Comparison of ENCODE assay signal across 17 cellular contexts in the genomic region with DNA sequence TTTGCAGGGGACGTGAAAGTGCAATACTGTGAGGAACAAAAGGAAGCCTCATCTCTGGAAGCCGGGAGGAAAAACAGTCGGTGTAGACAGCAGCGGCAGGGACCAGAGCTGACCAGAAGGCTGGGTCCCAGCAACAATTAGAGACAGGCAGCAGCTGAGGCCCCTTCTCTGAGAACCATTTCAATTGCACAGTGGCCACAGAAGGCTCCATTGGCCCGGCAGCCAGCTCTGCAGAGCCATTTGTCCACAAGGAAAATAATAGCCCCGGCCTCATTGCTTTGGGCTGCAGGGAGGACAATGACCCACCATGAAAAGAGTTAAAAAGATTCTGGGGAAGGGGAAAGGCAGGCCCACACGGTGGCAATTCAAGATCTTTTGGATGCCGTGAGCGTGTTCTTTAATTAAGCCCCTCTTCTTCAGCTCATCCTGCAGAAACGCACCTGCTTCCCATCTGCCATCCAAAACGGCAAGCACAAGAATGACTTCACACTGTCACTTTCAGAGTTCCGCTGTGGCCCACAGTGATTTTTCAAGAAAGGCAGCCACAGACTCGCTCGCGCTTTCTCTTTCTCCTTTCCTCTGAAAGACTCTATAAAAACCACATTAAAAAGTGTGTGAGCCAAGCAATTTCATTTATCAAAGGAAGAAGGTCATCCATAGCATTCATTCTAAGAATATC.
"Had no signal": no experiment of that assay in that cellular context is flagged by ENCODE, and none has a peak within 500 bp of the region (broad histone marks: within the 10 kb centered on the region; RNA-seq: fewer than 3 reads in every experiment).

No MANE protein-coding gene starts in this region.

- H3K4me3 Mint-ChIP-seq: activated B cell treated with CpG ODN at 0.5 μM for 24 hours; activated CD4-positive, alpha-beta T cell treated with anti-CD3 and anti-CD28 coated beads for 36 hours; activated naive CD8-positive, alpha-beta T cell treated with anti-CD3 and anti-CD28 coated beads for 36 hours; central memory CD8-positive, alpha-beta T cell; memory B cell; nephron; type B pancreatic cell had no signal

- H3K36me3 Mint-ChIP-seq: activated naive CD8-positive, alpha-beta T cell treated with anti-CD3 and anti-CD28 coated beads for 36 hours; memory B cell; type B pancreatic cell had no signal

- H3K27ac Mint-ChIP-seq: activated B cell treated with CpG ODN at 0.5 μM for 24 hours; activated CD4-positive, alpha-beta T cell treated with anti-CD3 and anti-CD28 coated beads for 36 hours; activated naive CD8-positive, alpha-beta T cell treated with anti-CD3 and anti-CD28 coated beads for 36 hours; memory B cell; nephron; type B pancreatic cell had no signal

- H3K4me1 Mint-ChIP-seq: activated B cell treated with CpG ODN at 0.5 μM for 24 hours; activated CD4-positive, alpha-beta T cell treated with anti-CD3 and anti-CD28 coated beads for 36 hours; activated naive CD8-positive, alpha-beta T cell treated with anti-CD3 and anti-CD28 coated beads for 36 hours; central memory CD8-positive, alpha-beta T cell had no signal

- H3K27me3 Mint-ChIP-seq: activated B cell treated with CpG ODN at 0.5 μM for 24 hours; central memory CD8-positive, alpha-beta T cell; memory B cell had no signal

- H3K9me3 ChIP-seq: breast epithelium, spleen, thoracic aorta had no signal

- H3K27ac ChIP-seq: breast epithelium, spleen, thoracic aorta had no signal

- H3K9me3 Mint-ChIP-seq: activated B cell treated with CpG ODN at 0.5 μM for 24 hours; activated naive CD8-positive, alpha-beta T cell treated with anti-CD3 and anti-CD28 coated beads for 36 hours; central memory CD8-positive, alpha-beta T cell; memory B cell; nephron; type B pancreatic cell had no signal

- H3K4me3 ChIP-seq: breast epithelium, spleen, thoracic aorta had no signal

- DNase-seq: activated B cell treated with CpG ODN at 0.5 μM for 24 hours; activated CD4-positive, alpha-beta T cell treated with anti-CD3 and anti-CD28 coated beads for 36 hours; activated CD4-positive, alpha-beta T cell treated with anti-CD3 and anti-CD28 coated beads, Interleukin-2, amount 50 U/mL, for 4 hours; activated naive CD4-positive, alpha-beta T cell treated with Interleukin-2 at 50 U/mL for 16 hours; activated naive CD8-positive, alpha-beta T cell treated with anti-CD3 and anti-CD28 coated beads for 36 hours; activated T-cell treated with anti-CD3 and anti-CD28 coated beads, Interleukin-2, amount 50 U/mL, for 48 hours; left colon; spleen; stimulated activated CD4-positive, alpha-beta T cell treated with anti-CD3 and anti-CD28 coated beads, Interleukin-4, amount 100 ng/mL, for 1 hour; stimulated activated naive CD4-positive, alpha-beta T cell; T-helper 9 cell had no signal

- H3K36me3 ChIP-seq: breast epithelium, spleen, thoracic aorta had no signal
